5 cellular contexts compared by ENCODE assay signal in the genomic region with DNA sequence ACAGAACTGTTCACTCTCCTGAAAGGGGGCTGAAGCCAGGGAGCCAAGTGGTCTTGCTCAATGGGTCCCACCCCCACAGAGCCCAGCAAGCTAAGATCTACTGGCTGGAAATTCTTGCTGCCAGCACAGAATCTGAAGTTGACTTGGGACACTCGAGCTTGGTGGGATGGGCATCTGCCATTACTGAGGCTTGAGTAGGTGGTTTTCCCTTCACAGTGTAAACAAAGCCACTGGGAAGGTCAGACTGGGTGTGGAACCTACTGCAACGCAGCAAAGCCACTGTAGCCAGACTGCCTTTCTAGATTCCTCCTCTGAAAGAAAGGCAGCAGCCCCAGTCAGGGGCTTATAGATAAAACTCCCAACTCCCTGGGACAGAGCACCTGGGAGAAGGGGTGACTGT. TPM values are rescaled to one million over a fixed set of nuclear protein-coding genes. Genes with fewer than 3 reads are reported as not detected.
"Had no signal": no experiment of that assay in that cellular context is flagged by ENCODE, and none has a peak within 500 bp of the region (broad histone marks: within the 10 kb centered on the region; RNA-seq: fewer than 3 reads in every experiment).

No MANE protein-coding gene starts in this region.

RNA-seq across cellular contexts. Expression of gene STMND1, which starts 28.3 kb away (rescaled TPM):
- total RNA-seq: HepG2, HT-29, HT1080, IMR-90, K562 had no signal
